10 cellular contexts compared by ENCODE assay signal in genomic region chr12:69475237-69475984, GRCh38. TPM values are rescaled to one million over a fixed set of nuclear protein-coding genes. Genes with fewer than 3 reads are reported as not detected.
DNase-seq lines count a peak whose midpoint lies in the region; ATAC-seq and TF ChIP-seq lines count a peak whose summit lies in the region.
"Had no signal": no experiment of that assay in that cellular context is flagged by ENCODE, and none has a peak within 500 bp of the region (broad histone marks: within the 10 kb centered on the region; RNA-seq: fewer than 3 reads in every experiment).

No MANE protein-coding gene starts in this region.

- no peaks in the 10 kb centered on the region for H3K36me3 Mint-ChIP-seq in progenitor cell of endocrine pancreas (ENCODE audit: insufficient read depth)

- ATAC-seq in Right ventricle myocardium superior (ENCODE audit: poor library complexity) = peak; percentile 59
- ATAC-seq in HG03439 (IDR thresholded peaks at IDR 0.05; ENCODE audit: unreplicated experiment) = no peak
- no peak for ATAC-seq in HG03095 (IDR thresholded peaks at IDR 0.05; ENCODE audit: unreplicated experiment)

- H3K4me1 Mint-ChIP-seq in progenitor cell of endocrine pancreas (ENCODE audit: low read depth) = peaks cover 57% of the 10 kb centered on the region

- H3K36me3 ChIP-seq in BJ (ENCODE audit: control insufficient read depth, insufficient read depth, low read length) (no peaks in the 10 kb centered on the region), WERI-Rb-1 (peaks cover under 1% of the 10 kb centered on the region)

- POLR2A ChIA-PET in BJ (lab: Charles Lee) = no interaction called here

- CTCF ChIA-PET in BJ (lab: Yijun Ruan, JAX) = interaction anchor here (0.9 to 1.1 kb wide), 2 partner anchors 9 to 12 kb away, joined by 3 to 4 read pairs; no protein-coding TSS in a partner anchor

- peak overlapping the region; percentile 43 for H3K4me3 Mint-ChIP-seq in progenitor cell of endocrine pancreas (ENCODE audit: low read depth)

- DNase-seq in BJ (ENCODE audit: low read depth) = peak; percentile 33
- DNase-seq in WERI-Rb-1 = peak; percentile 43
- DNase-seq in Right ventricle myocardium superior = no peak
- DNase-seq in progenitor cell of endocrine pancreas (ENCODE audit: low spot score, unreplicated experiment) = no peak
- DNase-seq in DMS53 treated with DMSO at 0.1 percent for 48 hours (lab: John Stamatoyannopoulos, UW; ENCODE audit: unreplicated experiment) = no peak
- no peak for DNase-seq in stimulated activated CD4-positive, alpha-beta T cell treated with anti-CD3 and anti-CD28 coated beads, Interleukin-4, amount 100 ng/mL, for 24 hours
- DNase-seq: H7; stimulated activated CD4-positive, alpha-beta T cell treated with anti-CD3 and anti-CD28 coated beads, Interleukin-15, amount 100 ng/mL, for 24 hours had no signal

- H3K9me3 Mint-ChIP-seq in progenitor cell of endocrine pancreas (ENCODE audit: low read depth) = no peaks in the 10 kb centered on the region

- no peak overlapping the region for H3K27ac ChIP-seq in WERI-Rb-1

- no peaks in the 10 kb centered on the region for H3K27me3 Mint-ChIP-seq in progenitor cell of endocrine pancreas

- intact Hi-C loops in Right ventricle myocardium superior (cut with DNase I) = loop anchor here (10.0 kb wide), 1 partner anchor 49 kb away; no protein-coding TSS in a partner anchor

- H3K27ac Mint-ChIP-seq in progenitor cell of endocrine pancreas = peak overlapping the region; percentile 93

- TF ChIP-seq CTCF in BJ (IDR thresholded peaks at IDR 0.05; ENCODE audit: insufficient read depth, low read depth, low read length) = no peak
- TF ChIP-seq CTCF in WERI-Rb-1 (IDR thresholded peaks at IDR 0.05; ENCODE audit: low read depth, low read length) = no peak
- no peak for TF ChIP-seq CTCF in progenitor cell of endocrine pancreas (IDR thresholded peaks at IDR 0.05; ENCODE audit: unreplicated experiment)

- H3K9me3 ChIP-seq in WERI-Rb-1 (ENCODE audit: severe bottlenecking) = no peaks in the 10 kb centered on the region

- no peak overlapping the region for H3K4me3 ChIP-seq in BJ (ENCODE audit: low read depth, low read length)
- H3K4me3 ChIP-seq in WERI-Rb-1 (ENCODE audit: low read depth, low read length) = no peak overlapping the region

- H3K27me3 ChIP-seq in BJ (ENCODE audit: control insufficient read depth, insufficient read depth, low read length) (no peaks in the 10 kb centered on the region), WERI-Rb-1 (ENCODE audit: insufficient read depth, low read depth, severe bottlenecking) (no peaks in the 10 kb centered on the region)

RNA-seq across cellular contexts. Expression of gene FRS2, which starts 5.2 kb away (rescaled TPM):
- 16.6 and 28.3 TPM in 2 replicates for polyA plus RNA-seq in BJ (2011; rRNA removed)
- 22.2 and 24.8 TPM in 2 replicates for polyA minus RNA-seq in BJ (2011; rRNA and poly(A)+ RNA removed)
- total RNA-seq in Right ventricle myocardium superior (18.0 TPM), progenitor cell of endocrine pancreas (42.3 and 42.6 TPM in 2 replicates)

Comparison
In these comparisons a context has a peak if more than half of its experiments do, and no peak if none do; other contexts are left out.
1. DNase-seq: peak in BJ (single experiment) and WERI-Rb-1 (single experiment); none in Right ventricle myocardium superior (single experiment), progenitor cell of endocrine pancreas (single experiment), DMS53 treated with DMSO at 0.1 percent for 48 hours (single experiment) and stimulated activated CD4-positive, alpha-beta T cell treated with anti-CD3 and anti-CD28 coated beads, Interleukin-4, amount 100 ng/mL, for 24 hours (single experiment).